ENCODE assay signal across 8 cellular contexts in genomic region chr11:35045219-35045819, GRCh38.
A peak's percentile ranks its signal among the peaks of the same experiment; 100 is the strongest.
DNase-seq lines count a peak whose midpoint lies in the region; FAIRE-seq and TF ChIP-seq lines count a peak whose summit lies in the region.

No MANE protein-coding gene starts in this region.

- no peaks in the 10 kb centered on the region for H3K36me3 Mint-ChIP-seq in mesothelial cell of epicardium

- intact Hi-C loops in sigmoid colon (cut with DNase I), result no loop called here

- TF ChIP-seq EP300 in sigmoid colon (IDR thresholded peaks at IDR 0.05), result no peak

- no peak overlapping the region for H3K27ac Mint-ChIP-seq in mesothelial cell of epicardium

- TF ChIP-seq POLR2A in sigmoid colon (IDR thresholded peaks at IDR 0.05), result no peak

- no peaks in the 10 kb centered on the region for H3K36me3 ChIP-seq in sigmoid colon

- H3K27me3 Mint-ChIP-seq in mesothelial cell of epicardium (ENCODE audit: low read depth), result peaks cover 16% of the 10 kb centered on the region

- no peak for TF ChIP-seq CTCF in sigmoid colon (IDR thresholded peaks at IDR 0.05)
- no peak for TF ChIP-seq CTCF in mesothelial cell of epicardium (IDR thresholded peaks at IDR 0.05; ENCODE audit: unreplicated experiment)

- H3K27me3 ChIP-seq in sigmoid colon, result no peaks in the 10 kb centered on the region

- no peaks in the 10 kb centered on the region for H3K9me3 ChIP-seq in sigmoid colon

- no peak overlapping the region for H3K4me3 ChIP-seq in sigmoid colon

- H3K27ac ChIP-seq in sigmoid colon, result no peak overlapping the region

- DNase-seq in DMS53 treated with DMSO at 0.1 percent for 48 hours (lab: John Stamatoyannopoulos, UW; ENCODE audit: unreplicated experiment) (peak; percentile 94), HuH-7 (ENCODE audit: low spot score) (peak; percentile 23), medulla oblongata (ENCODE audit: extremely low spot score) (peak; percentile 42), sigmoid colon (no peak), SIG-M5 treated with dmso at 0.1 percent for 504 hours (lab: John Stamatoyannopoulos, UW; ENCODE audit: unreplicated experiment) (no peak), mesothelial cell of epicardium (ENCODE audit: low spot score in 2 of 2, unreplicated experiment in 2 of 2) (no peak), frontal cortex (ENCODE audit: low spot score in 2 of 2) (no peak)
- peak; percentile 40 to 55 for DNase-seq in activated CD8-positive, alpha-beta memory T cell treated with anti-CD3 and anti-CD28 coated beads for 4 hours (ENCODE audit: low read depth in 2 of 2)

- H3K9me3 Mint-ChIP-seq in mesothelial cell of epicardium, result peaks cover 5% of the 10 kb centered on the region

- FAIRE-seq in frontal cortex (lab: Jason Lieb, UNC), result no peak

- WGBS in sigmoid colon, 2 donors, result 41 to 82% methylated on average over 8 of the region's 8 CpGs

- peaks cover 6% of the 10 kb centered on the region for H3K4me1 Mint-ChIP-seq in mesothelial cell of epicardium

- H3K4me1 ChIP-seq in sigmoid colon, result peaks cover 0 to 58% (median 22%) of the 10 kb centered on the region in 4 donors

- no peak overlapping the region for H3K4me3 Mint-ChIP-seq in mesothelial cell of epicardium

Comparison
In these comparisons a context has a peak if more than half of its experiments do, and no peak if none do; other contexts are left out.
1. DNase-seq: peak in DMS53 treated with DMSO at 0.1 percent for 48 hours (single experiment), HuH-7 (single experiment), activated CD8-positive, alpha-beta memory T cell treated with anti-CD3 and anti-CD28 coated beads for 4 hours (2 of 2) and medulla oblongata (single experiment); none in sigmoid colon (single experiment), SIG-M5 treated with dmso at 0.1 percent for 504 hours (single experiment), mesothelial cell of epicardium (0 of 2) and frontal cortex (0 of 2).